Comparison of ENCODE assay signal across 16 cellular contexts in genomic region chr1:229642376-229642775, GRCh38.
"Had no signal": no experiment of that assay in that cellular context is flagged by ENCODE, and none has a peak within 500 bp of the region (broad histone marks: within the 10 kb centered on the region; RNA-seq: fewer than 3 reads in every experiment).

No MANE protein-coding gene starts in this region.

- H3K36me3 ChIP-seq: neural progenitor cell had no signal

- H3K27ac Mint-ChIP-seq: effector memory CD8-positive, alpha-beta T cell; neural progenitor cell; stimulated activated memory B cell treated with anti-CD40 and anti-IgM and Interleukin-4, amounts not matched to agents 10 μg/mL and 1 μg/mL and 100 μg/mL, for 72 hours; T-helper 1 cell treated with Interleukin-12 subunit alpha and Interleukin-12 subunit beta and Interleukin-4 antibody, amounts not matched to agents 30 μg/mL and 1 μg/mL, for 36 hours had no signal

- H3K9me3 ChIP-seq: thoracic aorta, upper lobe of right lung had no signal

- H3K4me3 ChIP-seq: neural progenitor cell, thoracic aorta, upper lobe of right lung had no signal

- H3K27me3 ChIP-seq: neural progenitor cell, upper lobe of right lung had no signal

- H3K4me1 Mint-ChIP-seq: neural progenitor cell had no signal

- ATAC-seq: effector memory CD8-positive, alpha-beta T cell; sciatic nerve; stimulated activated memory B cell treated with anti-CD40 and anti-IgM and Interleukin-4, amounts not matched to agents 10 μg/mL and 1 μg/mL and 100 μg/mL, for 72 hours; upper lobe of right lung had no signal

- H3K9me3 Mint-ChIP-seq: effector memory CD8-positive, alpha-beta T cell; neural progenitor cell; stimulated activated memory B cell treated with anti-CD40 and anti-IgM and Interleukin-4, amounts not matched to agents 10 μg/mL and 1 μg/mL and 100 μg/mL, for 72 hours; T-helper 1 cell treated with Interleukin-12 subunit alpha and Interleukin-12 subunit beta and Interleukin-4 antibody, amounts not matched to agents 30 μg/mL and 1 μg/mL, for 36 hours had no signal

- H3K27ac ChIP-seq: neural progenitor cell, thoracic aorta, upper lobe of right lung, WERI-Rb-1 had no signal

- H3K4me1 ChIP-seq: upper lobe of right lung had no signal

- H3K4me3 Mint-ChIP-seq: effector memory CD8-positive, alpha-beta T cell; neural progenitor cell; stimulated activated memory B cell treated with anti-CD40 and anti-IgM and Interleukin-4, amounts not matched to agents 10 μg/mL and 1 μg/mL and 100 μg/mL, for 72 hours; T-helper 1 cell treated with Interleukin-12 subunit alpha and Interleukin-12 subunit beta and Interleukin-4 antibody, amounts not matched to agents 30 μg/mL and 1 μg/mL, for 36 hours had no signal

- DNase-seq: activated CD4-positive, alpha-beta T cell treated with anti-CD3 and anti-CD28 coated beads for 1 hour; activated CD8-positive, alpha-beta memory T cell treated with anti-CD3 and anti-CD28 coated beads for 24 hours; activated CD8-positive, alpha-beta memory T cell treated with anti-CD3 and anti-CD28 coated beads, Interleukin-2, amount 50 U/mL, for 48 hours; activated naive CD4-positive, alpha-beta T cell; dermis blood vessel endothelial cell; effector memory CD8-positive, alpha-beta T cell; hippocampal formation; islet precursor cell; stimulated activated CD4-positive, alpha-beta T cell treated with anti-CD3 and anti-CD28 coated beads, Interleukin-4, amount 100 ng/mL, for 24 hours; upper lobe of right lung; WERI-Rb-1 had no signal

- H3K27me3 Mint-ChIP-seq: effector memory CD8-positive, alpha-beta T cell; stimulated activated memory B cell treated with anti-CD40 and anti-IgM and Interleukin-4, amounts not matched to agents 10 μg/mL and 1 μg/mL and 100 μg/mL, for 72 hours had no signal
